Comparison of ENCODE assay signal across 15 cellular contexts in the genomic region with DNA sequence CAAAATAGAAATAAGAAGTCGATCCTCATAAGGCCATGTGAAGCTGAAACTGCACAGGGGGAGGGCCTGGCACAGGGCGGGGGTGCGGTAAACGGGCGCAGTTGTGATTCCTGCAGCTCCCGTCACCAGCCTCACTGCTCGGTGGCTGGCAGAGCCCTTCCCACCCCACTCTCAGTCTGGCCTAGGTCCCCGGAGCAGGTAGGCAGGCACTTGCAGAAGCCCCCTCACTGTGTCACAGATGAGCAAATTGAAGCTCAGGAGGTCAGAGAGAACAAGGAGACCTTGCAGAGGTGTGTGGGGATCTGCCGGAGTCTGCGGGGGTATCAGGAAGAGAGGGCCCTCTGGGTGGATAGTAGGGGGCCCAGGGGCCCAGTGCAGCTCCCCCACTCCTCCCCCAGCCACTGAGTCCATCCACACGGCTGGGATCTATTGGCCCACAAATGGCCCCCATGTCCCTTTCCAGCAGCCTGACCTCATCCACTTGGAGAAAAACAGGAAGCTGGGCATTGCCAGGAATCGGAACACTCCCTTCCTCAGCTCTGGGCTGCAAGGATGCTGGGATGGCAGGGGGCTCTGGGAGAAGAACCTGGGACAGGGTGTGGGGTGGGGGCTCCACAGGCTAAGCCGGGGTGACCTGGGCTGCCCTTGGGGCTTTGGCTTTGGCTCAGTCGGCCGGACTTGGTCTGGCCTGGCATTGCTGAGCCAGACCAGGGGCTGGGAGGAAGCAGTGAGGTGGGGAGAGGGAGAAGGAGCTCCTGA. TPM values are rescaled to one million over a fixed set of nuclear protein-coding genes. Genes with fewer than 3 reads are reported as not detected.
DNase-seq lines count a peak whose midpoint lies in the region; TF ChIP-seq lines count a peak whose summit lies in the region.
"Had no signal": no experiment of that assay in that cellular context is flagged by ENCODE, and none has a peak within 500 bp of the region (broad histone marks: within the 10 kb centered on the region; RNA-seq: fewer than 3 reads in every experiment).

No MANE protein-coding gene starts in this region.

- H3K4me3 ChIP-seq in fibroblast of mammary gland (ENCODE audit: control insufficient read depth, low read depth, low read length): no peak overlapping the region
- H3K4me3 ChIP-seq in tibial artery: no peak overlapping the region
- no peak overlapping the region for H3K4me3 ChIP-seq in Karpas-422 (ENCODE audit: low read length)

- no peaks in the 10 kb centered on the region for H3K79me2 ChIP-seq in Karpas-422 (ENCODE audit: low read length)

- H2AFZ ChIP-seq in Karpas-422 (ENCODE audit: low read length): no peak overlapping the region

- H3K27ac ChIP-seq in tibial artery (peak overlapping the region; percentile 6 to 10), Karpas-422 (ENCODE audit: low read length) (no peak overlapping the region)
- H3K27ac ChIP-seq: 22Rv1, WERI-Rb-1 had no signal

- DNase-seq in DMS153 (lab: John Stamatoyannopoulos, UW) (peak; percentile 22), DMS153 treated with DMSO at 0.1 percent for 48 hours (lab: John Stamatoyannopoulos, UW; ENCODE audit: unreplicated experiment) (no peak), fibroblast of mammary gland (ENCODE audit: low read depth) (peak; percentile 24), lung microvascular endothelial cell (ENCODE audit: low read depth in 2 of 2) (peak; percentile 72 to 80), tibial artery (peak; percentile 55 to 66), cortex of kidney (lab: John Stamatoyannopoulos, UW) (no peak), SW480 (ENCODE audit: low spot score) (no peak), Karpas-422 (no peak)
- DNase-seq: activated naive CD8-positive, alpha-beta T cell treated with anti-CD3 and anti-CD28 coated beads for 36 hours; NCI-H1092; NCI-H2227 treated with DMSO at 0.1 percent for 48 hours; stimulated activated CD4-positive, alpha-beta T cell treated with anti-CD3 and anti-CD28 coated beads, Interleukin-2, amount 100 ng/mL, for 24 hours; stimulated activated CD8-positive, alpha-beta memory T cell treated with anti-CD3 and anti-CD28 coated beads, Interleukin-4, amount 100 ng/mL, for 48 hours had no signal

- H3K9me2 ChIP-seq in Karpas-422 (replicated peaks; ENCODE audit: insufficient read depth, low read length): no peaks in the 10 kb centered on the region

- H3K4me1 ChIP-seq in tibial artery (peaks cover 0 to 19% (median 4%) of the 10 kb centered on the region in 4 donors), Karpas-422 (ENCODE audit: low read length) (no peaks in the 10 kb centered on the region)

- no peaks in the 10 kb centered on the region for H3K9me3 ChIP-seq in tibial artery
- no peaks in the 10 kb centered on the region for H3K9me3 ChIP-seq in Karpas-422 (ENCODE audit: low read length)

- TF ChIP-seq CTCF in fibroblast of mammary gland (conservative IDR thresholded peaks at IDR 0.05; ENCODE audit: control insufficient read depth, insufficient read depth, low read depth, low read length) (no peak), tibial artery (IDR thresholded peaks at IDR 0.05) (no peak)

- no peak overlapping the region for H3K9ac ChIP-seq in Karpas-422 (ENCODE audit: low read length)

- no peak overlapping the region for H3K4me2 ChIP-seq in Karpas-422 (ENCODE audit: low read depth, low read length, poor library complexity, severe bottlenecking)

- no peaks in the 10 kb centered on the region for H4K20me1 ChIP-seq in Karpas-422 (ENCODE audit: insufficient read depth, low read depth, low read length)

- H3K36me3 ChIP-seq in tibial artery (no peaks in the 10 kb centered on the region), Karpas-422 (ENCODE audit: insufficient read depth, low read length) (no peaks in the 10 kb centered on the region)
- H3K36me3 ChIP-seq: WERI-Rb-1 had no signal

- H3K27me3 ChIP-seq in tibial artery (no peaks in the 10 kb centered on the region), Karpas-422 (ENCODE audit: low read length) (no peaks in the 10 kb centered on the region)

- intact Hi-C loops in tibial artery (cut with DNase I; ENCODE audit: low total_unique reads): no loop called here

RNA-seq across cellular contexts. Expression of a gene that starts 21.4 kb away (rescaled TPM):
- 1.1 and 1.8 TPM in 2 replicates for total RNA-seq in lung microvascular endothelial cell
- 7.6 and 12.0 TPM in 2 replicates for total RNA-seq in Karpas-422 (2014; rRNA removed; shearing (Covaris generic); ENCODE audit: low replicate concordance)

Comparison
In these comparisons a context has a peak if more than half of its experiments do, and no peak if none do; other contexts are left out.
1. DNase-seq: peak in DMS153 (single experiment), fibroblast of mammary gland (single experiment), lung microvascular endothelial cell (2 of 2) and tibial artery (2 of 2); none in DMS153 treated with DMSO at 0.1 percent for 48 hours (single experiment), cortex of kidney (single experiment), SW480 (single experiment) and Karpas-422 (single experiment).